Comparison of ENCODE assay signal across 22 cellular contexts in the genomic region with DNA sequence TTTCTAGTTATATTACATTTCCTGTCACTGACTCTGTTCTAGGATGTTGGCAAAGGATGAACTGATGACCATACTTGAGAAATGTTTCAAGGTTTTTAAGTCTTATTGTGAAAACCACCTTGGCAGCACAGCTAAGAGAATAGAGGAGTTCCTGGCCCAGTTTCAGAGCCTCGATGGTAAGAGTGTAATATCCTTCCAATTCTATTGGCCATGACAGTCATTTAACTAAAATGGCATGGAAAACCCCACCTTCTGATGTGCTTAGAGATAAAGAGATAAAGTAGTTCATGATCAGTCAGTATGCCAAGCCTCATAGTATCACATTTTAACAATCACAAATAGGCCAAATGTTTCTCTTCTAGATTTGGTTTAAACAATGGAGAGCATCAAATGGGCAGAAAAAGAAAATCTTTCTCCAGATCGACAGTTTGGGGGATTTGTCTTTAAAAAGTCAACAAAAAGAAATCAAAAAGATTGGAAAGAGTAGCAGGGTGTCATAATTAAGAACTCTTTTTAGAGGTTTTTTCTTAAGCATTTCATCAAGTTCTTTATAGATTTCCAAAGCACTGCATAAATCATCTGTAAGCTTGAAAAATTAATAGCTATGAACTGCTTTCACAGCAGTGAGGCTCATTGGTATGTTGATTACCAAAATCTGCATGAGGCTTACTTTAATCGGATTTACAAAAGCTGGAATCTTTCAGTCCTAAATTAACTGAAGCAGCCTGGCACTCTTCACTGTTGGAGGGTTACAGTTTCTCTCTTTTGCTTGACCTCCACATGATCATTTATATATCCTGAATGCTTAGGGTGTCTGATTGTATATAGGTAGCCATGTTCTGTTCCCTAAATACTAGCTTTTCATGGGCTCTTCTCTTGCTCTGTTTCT. TPM values are rescaled to one million over a fixed set of nuclear protein-coding genes. Genes with fewer than 3 reads are reported as not detected.
A peak's percentile ranks its signal among the peaks of the same experiment; 100 is the strongest.
DNase-seq lines count a peak whose midpoint lies in the region; ATAC-seq and TF ChIP-seq lines count a peak whose summit lies in the region.
"Had no signal": no experiment of that assay in that cellular context is flagged by ENCODE, and none has a peak within 500 bp of the region (broad histone marks: within the 10 kb centered on the region; RNA-seq: fewer than 3 reads in every experiment).

No MANE protein-coding gene starts in this region.

- whole genome bisulfite sequencing in H9 (ENCODE audit: extremely low coverage, insufficient read length, low lambda C conversion rate): no CpG with 5 or more reads among the region's 3 CpGs

- no peak overlapping the region for H2BK120ac ChIP-seq in H9 (ENCODE audit: low read depth, low read length, poor library complexity, severe bottlenecking)

- no peak overlapping the region for H3K14ac ChIP-seq in H9 (ENCODE audit: insufficient read depth, low read length)

- H4K20me1 ChIP-seq in H9 (ENCODE audit: control insufficient read depth, insufficient read depth, insufficient read length) (no peaks in the 10 kb centered on the region), neural progenitor cell (ENCODE audit: low read depth) (no peaks in the 10 kb centered on the region)
- H4K20me1 ChIP-seq: BLaER1 treated with 17β-estradiol and CSF1 and Interleukin-3, amounts not matched to agents 10 nM and 100 nM had no signal

- H3K23ac ChIP-seq in H9 (ENCODE audit: insufficient read length, low read depth, low read length): no peak overlapping the region

- TF ChIP-seq CTCF in H9 (conservative IDR thresholded peaks at IDR 0.05) (no peak), neural progenitor cell (IDR thresholded peaks at IDR 0.05) (no peak)

- peaks cover 47% of the 10 kb centered on the region for H3K36me3 Mint-ChIP-seq in activated CD4-positive, alpha-beta T cell treated with anti-CD3 and anti-CD28 coated beads for 36 hours (ENCODE audit: low read depth)
- H3K36me3 Mint-ChIP-seq in H9 (ENCODE audit: insufficient read depth in 1 of 3, low read depth in 3 of 3): peaks cover 23 to 46% (median 36%) of the 10 kb centered on the region in 3 experiments; a peak in 6 of 7 replicates
- H3K36me3 Mint-ChIP-seq in activated T-helper 2 cell treated with anti-CD3 and anti-CD28 coated beads, Interferon-gamma antibody, Interleukin-2, Interleukin-4, amounts not matched to agents 10 μg/mL and 5 μg/mL and 100 μg/mL, durations not matched to agents 14 hours and 24 hours and 36 hours (ENCODE audit: low read depth): peaks cover 50% of the 10 kb centered on the region
- peaks cover 14% of the 10 kb centered on the region for H3K36me3 Mint-ChIP-seq in neural progenitor cell

- no peak overlapping the region for H3K18ac ChIP-seq in H9 (ENCODE audit: insufficient read length, low read depth, low read length)

- POLR2A ChIA-PET in activated CD4-positive, alpha-beta T cell treated with anti-CD3 and anti-CD28 coated beads for 36 hours (lab: Charles Lee): no interaction called here

- H2AK5ac ChIP-seq in H9 (ENCODE audit: insufficient read length, low read length): no peak overlapping the region

- peak overlapping the region; percentile 28 for H3K27ac Mint-ChIP-seq in activated CD4-positive, alpha-beta T cell treated with anti-CD3 and anti-CD28 coated beads for 36 hours
- H3K27ac Mint-ChIP-seq in H9 (peak overlapping the region; percentile 84 to 96 (median 93)), neural progenitor cell (no peak overlapping the region)
- H3K27ac Mint-ChIP-seq in activated T-helper 2 cell treated with anti-CD3 and anti-CD28 coated beads, Interferon-gamma antibody, Interleukin-2, Interleukin-4, amounts not matched to agents 10 μg/mL and 5 μg/mL and 100 μg/mL, durations not matched to agents 14 hours and 24 hours and 36 hours: peak overlapping the region; percentile 66
- H3K27ac Mint-ChIP-seq: progenitor cell of endocrine pancreas had no signal

- H3T11ph ChIP-seq in H9 (ENCODE audit: low read length): no peak overlapping the region

- no peak overlapping the region for H3K56ac ChIP-seq in H9 (ENCODE audit: insufficient read length, low read depth, low read length)

- no peak overlapping the region for H4K91ac ChIP-seq in H9 (ENCODE audit: insufficient read length, low read depth, low read length)

- no peak overlapping the region for H3K4me3 Mint-ChIP-seq in activated CD4-positive, alpha-beta T cell treated with anti-CD3 and anti-CD28 coated beads for 36 hours
- H3K4me3 Mint-ChIP-seq in H9 (peak overlapping the region in 1 of 2 experiments; percentile 16; a peak in 4 of 5 replicates), neural progenitor cell (no peak overlapping the region)
- no peak overlapping the region for H3K4me3 Mint-ChIP-seq in activated T-helper 2 cell treated with anti-CD3 and anti-CD28 coated beads, Interferon-gamma antibody, Interleukin-2, Interleukin-4, amounts not matched to agents 10 μg/mL and 5 μg/mL and 100 μg/mL, durations not matched to agents 14 hours and 24 hours and 36 hours (ENCODE audit: low read depth)
- H3K4me3 Mint-ChIP-seq: naive B cell had no signal

- no peak overlapping the region for H3K4me3 ChIP-seq in neural progenitor cell
- H3K4me3 ChIP-seq: BLaER1 treated with 17β-estradiol and CSF1 and Interleukin-3, amounts not matched to agents 10 nM and 100 nM; lung; tibial nerve had no signal

- intact Hi-C loops in activated CD4-positive, alpha-beta T cell treated with anti-CD3 and anti-CD28 coated beads for 36 hours (cut with DNase I, micrococcal nuclease): no loop called here
- intact Hi-C loops in activated T-helper 2 cell treated with anti-CD3 and anti-CD28 coated beads, Interferon-gamma antibody, Interleukin-2, Interleukin-4, amounts not matched to agents 10 μg/mL and 5 μg/mL and 100 μg/mL, durations not matched to agents 14 hours and 24 hours and 36 hours (cut with micrococcal nuclease): loop anchor here (5.0 kb wide), 1 partner anchor 61 kb away; a partner anchor contains a TSS
- intact Hi-C loops in head of caudate nucleus (cut with DNase I): no loop called here

- H4K8ac ChIP-seq in H9 (replicated peaks; ENCODE audit: insufficient read length, low read depth, low read length): no peak overlapping the region

- ATAC-seq in activated CD4-positive, alpha-beta T cell treated with anti-CD3 and anti-CD28 coated beads for 36 hours: peak; percentile 97
- ATAC-seq in GM18861 (IDR thresholded peaks at IDR 0.05; ENCODE audit: unreplicated experiment) (no peak), HG03571 (IDR thresholded peaks at IDR 0.05; ENCODE audit: unreplicated experiment) (no peak)
- ATAC-seq: HCT116 had no signal

- no peaks in the 10 kb centered on the region for H3K27me3 Mint-ChIP-seq in activated CD4-positive, alpha-beta T cell treated with anti-CD3 and anti-CD28 coated beads for 36 hours
- no peaks in the 10 kb centered on the region for H3K27me3 Mint-ChIP-seq in H9 (ENCODE audit: low read depth)
- no peaks in the 10 kb centered on the region for H3K27me3 Mint-ChIP-seq in activated T-helper 2 cell treated with anti-CD3 and anti-CD28 coated beads, Interferon-gamma antibody, Interleukin-2, Interleukin-4, amounts not matched to agents 10 μg/mL and 5 μg/mL and 100 μg/mL, durations not matched to agents 14 hours and 24 hours and 36 hours (ENCODE audit: low read depth)
- H3K27me3 Mint-ChIP-seq in neural progenitor cell (ENCODE audit: insufficient read depth, low read depth): no peaks in the 10 kb centered on the region
- H3K27me3 Mint-ChIP-seq: naive B cell, progenitor cell of endocrine pancreas had no signal

- no peak overlapping the region for H3K4ac ChIP-seq in H9 (ENCODE audit: low read depth, low read length)

- H3K79me2 ChIP-seq in H9 (ENCODE audit: insufficient read depth, low read length): no peaks in the 10 kb centered on the region
- no peaks in the 10 kb centered on the region for H3K79me2 ChIP-seq in neural progenitor cell (ENCODE audit: low read depth)

- H3K4me2 ChIP-seq in H9 (ENCODE audit: insufficient read depth, insufficient read length, low read length) (no peak overlapping the region), neural progenitor cell (no peak overlapping the region)
- H3K4me2 ChIP-seq: BLaER1 treated with 17β-estradiol and CSF1 and Interleukin-3, amounts not matched to agents 10 nM and 100 nM had no signal

- peaks cover 7% of the 10 kb centered on the region for H3K36me3 ChIP-seq in neural progenitor cell
- H3K36me3 ChIP-seq: BLaER1 treated with 17β-estradiol and CSF1 and Interleukin-3, amounts not matched to agents 10 nM and 100 nM had no signal

- no peak overlapping the region for H2BK12ac ChIP-seq in H9 (ENCODE audit: insufficient read length, low read depth, low read length)

- no peaks in the 10 kb centered on the region for H3K9me3 Mint-ChIP-seq in activated CD4-positive, alpha-beta T cell treated with anti-CD3 and anti-CD28 coated beads for 36 hours (ENCODE audit: low read depth)
- H3K9me3 Mint-ChIP-seq in H9 (no peaks in the 10 kb centered on the region), neural progenitor cell (no peaks in the 10 kb centered on the region)
- no peaks in the 10 kb centered on the region for H3K9me3 Mint-ChIP-seq in activated T-helper 2 cell treated with anti-CD3 and anti-CD28 coated beads, Interferon-gamma antibody, Interleukin-2, Interleukin-4, amounts not matched to agents 10 μg/mL and 5 μg/mL and 100 μg/mL, durations not matched to agents 14 hours and 24 hours and 36 hours

- no peaks in the 10 kb centered on the region for H3K23me2 ChIP-seq in H9 (ENCODE audit: insufficient read length, low read depth, low read length, poor library complexity, severe bottlenecking)

- DNase-seq in activated CD4-positive, alpha-beta T cell treated with anti-CD3 and anti-CD28 coated beads for 36 hours: peak; percentile 19
- DNase-seq in activated CD4-positive, alpha-beta T cell treated with anti-CD3 and anti-CD28 coated beads for 4 hours: no peak
- no peak for DNase-seq in H9
- no peak for DNase-seq in activated T-helper 2 cell treated with anti-CD3 and anti-CD28 coated beads, Interferon-gamma antibody, Interleukin-2, Interleukin-4, amounts not matched to agents 10 μg/mL and 5 μg/mL and 100 μg/mL, durations not matched to agents 14 hours and 24 hours and 36 hours (ENCODE audit: low spot score)
- peak; percentile 48 for DNase-seq in neural progenitor cell (ENCODE audit: low spot score)
- DNase-seq in head of caudate nucleus: no peak
- DNase-seq: 8988T; amniotic stem cell; caudate nucleus; DMS79; naive B cell; NCI-H1436; NCI-H226; small intestine; stimulated activated CD4-positive, alpha-beta T cell treated with anti-CD3 and anti-CD28 coated beads, Interleukin-4, amount 100 ng/mL, for 4 hours had no signal

- H2AFZ ChIP-seq in H9 (ENCODE audit: low read length): no peak overlapping the region
- H2AFZ ChIP-seq in neural progenitor cell (replicated peaks): no peak overlapping the region

- H2BK20ac ChIP-seq in H9 (ENCODE audit: low read depth, low read length, poor library complexity, severe bottlenecking): no peak overlapping the region

- H3K4me1 Mint-ChIP-seq in activated CD4-positive, alpha-beta T cell treated with anti-CD3 and anti-CD28 coated beads for 36 hours: peaks cover 23% of the 10 kb centered on the region
- H3K4me1 Mint-ChIP-seq in H9: peaks cover 29 to 31% of the 10 kb centered on the region in 2 experiments
- peaks cover 34% of the 10 kb centered on the region for H3K4me1 Mint-ChIP-seq in activated T-helper 2 cell treated with anti-CD3 and anti-CD28 coated beads, Interferon-gamma antibody, Interleukin-2, Interleukin-4, amounts not matched to agents 10 μg/mL and 5 μg/mL and 100 μg/mL, durations not matched to agents 14 hours and 24 hours and 36 hours (ENCODE audit: low read depth)
- H3K4me1 Mint-ChIP-seq in neural progenitor cell: peaks cover 3% of the 10 kb centered on the region

- H3K9ac ChIP-seq in H9 (ENCODE audit: extremely low read depth, insufficient read length, low read length): no peak overlapping the region
- no peak overlapping the region for H3K9ac ChIP-seq in neural progenitor cell
- H3K9ac ChIP-seq: BLaER1 treated with 17β-estradiol and CSF1 and Interleukin-3, amounts not matched to agents 10 nM and 100 nM had no signal

- peak overlapping the region; percentile 43 for H3K27ac ChIP-seq in H9 (ENCODE audit: insufficient read length, low read depth, low read length)
- H3K27ac ChIP-seq in neural progenitor cell: peak overlapping the region; percentile 0
- H3K27ac ChIP-seq: BLaER1 treated with 17β-estradiol and CSF1 and Interleukin-3, amounts not matched to agents 10 nM and 100 nM; tibial nerve had no signal

- H3K9me3 ChIP-seq in H9 (ENCODE audit: control insufficient read depth, low read depth, low read length) (no peaks in the 10 kb centered on the region), neural progenitor cell (ENCODE audit: low read depth) (no peaks in the 10 kb centered on the region)
- H3K9me3 ChIP-seq: BLaER1 treated with 17β-estradiol and CSF1 and Interleukin-3, amounts not matched to agents 10 nM and 100 nM; tibial nerve had no signal

- CTCF ChIA-PET in activated CD4-positive, alpha-beta T cell treated with anti-CD3 and anti-CD28 coated beads for 36 hours (lab: Charles Lee): interaction anchor here (2.0 kb wide), 1 partner anchor 10 kb away, joined by 7 read pairs; no protein-coding TSS in a partner anchor

- H3K4me1 ChIP-seq in H9 (ENCODE audit: insufficient read depth, low read length): no peaks in the 10 kb centered on the region; the same call in 1 of the 2 replicates
- H3K4me1 ChIP-seq in neural progenitor cell: peaks cover 19% of the 10 kb centered on the region

- H4K5ac ChIP-seq in H9 (ENCODE audit: insufficient read length, low read depth, low read length): no peak overlapping the region

- H3K27me3 ChIP-seq in H9 (ENCODE audit: insufficient read depth, low read length) (no peaks in the 10 kb centered on the region), neural progenitor cell (no peaks in the 10 kb centered on the region)
- H3K27me3 ChIP-seq: BLaER1 treated with 17β-estradiol and CSF1 and Interleukin-3, amounts not matched to agents 10 nM and 100 nM; tibial nerve had no signal

- H3K79me1 ChIP-seq in H9 (ENCODE audit: insufficient read depth, low read depth, low read length, poor library complexity, severe bottlenecking): no peaks in the 10 kb centered on the region

- no peak overlapping the region for H2BK5ac ChIP-seq in H9 (ENCODE audit: insufficient read length, low read length)

- H2BK15ac ChIP-seq in H9 (ENCODE audit: low read depth, low read length): no peak overlapping the region

- peaks cover 3% of the 10 kb centered on the region for H3F3A ChIP-seq in neural progenitor cell (ENCODE audit: low read depth)

RNA-seq across cellular contexts. Expression of a gene that starts 48.7 kb away (rescaled TPM):
- 10 to 100 TPM; 41.4 to 46.3 TPM for total RNA-seq in activated CD4-positive, alpha-beta T cell treated with anti-CD3 and anti-CD28 coated beads for 36 hours
- total RNA-seq in H9 (2021): 75.7 and 75.9 TPM in 2 replicates
- total RNA-seq in activated T-helper 2 cell treated with anti-CD3 and anti-CD28 coated beads, Interferon-gamma antibody, Interleukin-2, Interleukin-4, amounts not matched to agents 10 μg/mL and 5 μg/mL and 100 μg/mL, durations not matched to agents 14 hours and 24 hours and 36 hours: 41.9 and 42.0 TPM in 2 replicates
- total RNA-seq in neural progenitor cell (ENCODE audit: low replicate concordance): 46.2 and 76.7 TPM in 2 replicates

Comparison
In these comparisons a context has a peak if more than half of its experiments do, and no peak if none do; other contexts are left out.
1. DNase-seq: peak in activated CD4-positive, alpha-beta T cell treated with anti-CD3 and anti-CD28 coated beads for 36 hours (single experiment) and neural progenitor cell (single experiment); none in activated CD4-positive, alpha-beta T cell treated with anti-CD3 and anti-CD28 coated beads for 4 hours (0 of 2), H9 (single experiment), activated T-helper 2 cell treated with anti-CD3 and anti-CD28 coated beads, Interferon-gamma antibody, Interleukin-2, Interleukin-4, amounts not matched to agents 10 μg/mL and 5 μg/mL and 100 μg/mL, durations not matched to agents 14 hours and 24 hours and 36 hours (single experiment) and head of caudate nucleus (0 of 42).